ENCODE assay signal across 28 cellular contexts in the genomic region with DNA sequence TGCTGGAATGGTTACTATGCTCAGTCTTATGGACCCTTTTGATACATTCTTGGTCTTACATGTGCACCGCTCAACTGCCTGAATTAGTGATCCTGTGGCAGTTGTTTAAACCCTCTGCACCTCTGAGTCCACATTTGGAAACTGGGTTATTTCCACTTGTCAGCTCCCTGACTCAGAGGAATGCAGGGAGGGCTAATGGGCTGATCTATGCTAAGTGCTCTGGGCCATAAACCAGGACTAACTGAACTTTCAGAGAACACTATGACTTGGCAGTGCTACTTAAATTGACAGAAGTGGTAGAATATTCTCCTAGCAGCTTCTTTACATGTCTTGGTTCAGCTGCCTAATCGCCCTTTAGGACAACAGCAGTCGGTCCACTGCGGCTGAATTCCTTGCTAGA. TPM values are rescaled to one million over a fixed set of nuclear protein-coding genes. Genes with fewer than 3 reads are reported as not detected.
DNase-seq lines count a peak whose midpoint lies in the region; ATAC-seq and TF ChIP-seq lines count a peak whose summit lies in the region.
"Had no signal": no experiment of that assay in that cellular context is flagged by ENCODE, and none has a peak within 500 bp of the region (broad histone marks: within the 10 kb centered on the region; RNA-seq: fewer than 3 reads in every experiment).

No MANE protein-coding gene starts in this region.

- no peaks in the 10 kb centered on the region for H4K20me1 ChIP-seq in SK-N-SH (ENCODE audit: insufficient read depth)

- H3K36me3 ChIP-seq in SK-N-SH (replicated peaks in 1 of 2; ENCODE audit: control insufficient read depth in 1 of 2, insufficient read depth in 2 of 2, low read length in 1 of 2) (no peaks in the 10 kb centered on the region), spleen (no peaks in the 10 kb centered on the region)

- ATAC-seq in SK-N-SH treated with all-trans-retinoic acid at 6 μM for 48 hours (no peak), HG03280 (IDR thresholded peaks at IDR 0.05; ENCODE audit: unreplicated experiment) (no peak)
- ATAC-seq: activated CD8-positive, alpha-beta memory T cell treated with anti-CD3 and anti-CD28 coated beads, Interleukin-2, amount 10 ng/mL, durations not matched to agents 7 days and 5 days; CD8-positive, alpha-beta T cell; left colon had no signal

- no peak overlapping the region for H2AFZ ChIP-seq in SK-N-SH (ENCODE audit: low read depth)

- H3K4me1 ChIP-seq in SK-N-SH (ENCODE audit: control insufficient read depth in 1 of 2, insufficient read depth in 2 of 2, low read depth in 1 of 2, low read length in 1 of 2) (no peaks in the 10 kb centered on the region), spleen (peaks cover 4 to 25% (median 13%) of the 10 kb centered on the region in 6 donors)

- DNase-seq in SK-N-SH = no peak
- peak; percentile 92 for DNase-seq in islet precursor cell
- no peak for DNase-seq in stimulated activated CD4-positive, alpha-beta T cell treated with anti-CD3 and anti-CD28 coated beads, Interleukin-4, amount 100 ng/mL, for 1 hour
- DNase-seq in spleen = no peak
- DNase-seq in stimulated activated CD4-positive, alpha-beta T cell treated with anti-CD3 and anti-CD28 coated beads, Interleukin-1b, Interleukin-23, amount 100 ng/mL, for 48 hours = no peak
- DNase-seq: activated CD4-positive, alpha-beta T cell treated with anti-CD3 and anti-CD28 coated beads, Interleukin-2, amount 10 ng/mL, durations not matched to agents 24 days and 14 days; activated CD8-positive, alpha-beta memory T cell treated with anti-CD3 and anti-CD28 coated beads, Interleukin-2, amount 10 ng/mL, durations not matched to agents 7 days and 5 days; activated naive CD4-positive, alpha-beta T cell treated with anti-CD3 and anti-CD28 coated beads, Interleukin-2, amount 50 U/mL, for 16 hours; AML-193; anterior cingulate cortex; CD8-positive, alpha-beta T cell; central memory CD4-positive, alpha-beta T cell; DMS153; foreskin melanocyte; GDM1; KBM-7; left colon; MM.1S; NCI-H1417 treated with DMSO at 0.1 percent for 48 hours; NK-92 treated with Interleukin-12 subunit alpha and Interleukin-12 subunit beta, amount 100 ng/mL, for 24 hours; stimulated activated CD8-positive, alpha-beta memory T cell treated with anti-CD3 and anti-CD28 coated beads, Interleukin-4, amount 100 ng/mL, for 48 hours; substantia nigra had no signal

- no peaks in the 10 kb centered on the region for H3K9me3 Mint-ChIP-seq in nephron
- H3K9me3 Mint-ChIP-seq: activated CD4-positive, alpha-beta T cell treated with anti-CD3 and anti-CD28 coated beads, Interleukin-2, amount 10 ng/mL, durations not matched to agents 24 days and 14 days; activated T-helper 1 cell treated with anti-CD3 and anti-CD28 coated beads, Interleukin-12 subunit alpha, Interleukin-12 subunit beta, Interleukin-2, Interleukin-4 antibody, amounts not matched to agents 30 ng/mL and 10 ng/mL and 1 ng/mL, durations not matched to agents 14 hours and 24 hours and 36 hours; CD8-positive, alpha-beta T cell had no signal

- 88% methylated on average over 4 of the region's 4 CpGs for WGBS in SK-N-SH (ENCODE audit: low lambda C conversion rate)
- 80 to 100% (median 87%) methylated on average over 4 of the region's 4 CpGs for WGBS in spleen, 5 donors

- no peak overlapping the region for H3K4me3 Mint-ChIP-seq in nephron
- H3K4me3 Mint-ChIP-seq: activated CD4-positive, alpha-beta T cell treated with anti-CD3 and anti-CD28 coated beads, Interleukin-2, amount 10 ng/mL, durations not matched to agents 24 days and 14 days; activated CD8-positive, alpha-beta memory T cell treated with anti-CD3 and anti-CD28 coated beads, Interleukin-2, amount 10 ng/mL, durations not matched to agents 7 days and 5 days; activated T-helper 1 cell treated with anti-CD3 and anti-CD28 coated beads, Interleukin-12 subunit alpha, Interleukin-12 subunit beta, Interleukin-2, Interleukin-4 antibody, amounts not matched to agents 30 ng/mL and 10 ng/mL and 1 ng/mL, durations not matched to agents 14 hours and 24 hours and 36 hours; CD8-positive, alpha-beta T cell had no signal

- TF ChIP-seq POLR2A in spleen (IDR thresholded peaks at IDR 0.05) = no peak

- peaks cover 28% of the 10 kb centered on the region for H3K4me1 Mint-ChIP-seq in nephron

- no peaks in the 10 kb centered on the region for H3K9me2 ChIP-seq in SK-N-SH

- no peaks in the 10 kb centered on the region for H3K79me2 ChIP-seq in SK-N-SH (ENCODE audit: insufficient read depth)

- CTCF ChIA-PET in SK-N-SH (lab: Yijun Ruan, JAX) = interaction anchor here (0.8 to 1.3 kb wide), 2 partner anchors 27 to 459 kb away, joined by 3 read pairs; a partner anchor contains a TSS

- no peaks in the 10 kb centered on the region for H3K27me3 Mint-ChIP-seq in nephron (ENCODE audit: low read depth)
- H3K27me3 Mint-ChIP-seq: activated CD8-positive, alpha-beta memory T cell treated with anti-CD3 and anti-CD28 coated beads, Interleukin-2, amount 10 ng/mL, durations not matched to agents 7 days and 5 days had no signal

- no peaks in the 10 kb centered on the region for H3K36me3 Mint-ChIP-seq in nephron (ENCODE audit: low read depth)
- H3K36me3 Mint-ChIP-seq: activated CD8-positive, alpha-beta memory T cell treated with anti-CD3 and anti-CD28 coated beads, Interleukin-2, amount 10 ng/mL, durations not matched to agents 7 days and 5 days; CD8-positive, alpha-beta T cell had no signal

- H3K27ac Mint-ChIP-seq in nephron = peak overlapping the region; percentile 33 to 85 (median 69)
- H3K27ac Mint-ChIP-seq: activated CD4-positive, alpha-beta T cell treated with anti-CD3 and anti-CD28 coated beads, Interleukin-2, amount 10 ng/mL, durations not matched to agents 24 days and 14 days; activated CD8-positive, alpha-beta memory T cell treated with anti-CD3 and anti-CD28 coated beads, Interleukin-2, amount 10 ng/mL, durations not matched to agents 7 days and 5 days; activated T-helper 1 cell treated with anti-CD3 and anti-CD28 coated beads, Interleukin-12 subunit alpha, Interleukin-12 subunit beta, Interleukin-2, Interleukin-4 antibody, amounts not matched to agents 30 ng/mL and 10 ng/mL and 1 ng/mL, durations not matched to agents 14 hours and 24 hours and 36 hours; CD8-positive, alpha-beta T cell had no signal

- TF ChIP-seq RAD21 in SK-N-SH (IDR thresholded peaks at IDR 0.05; ENCODE audit: low read length) = no peak

- no peaks in the 10 kb centered on the region for H3F3A ChIP-seq in SK-N-SH (replicated peaks; ENCODE audit: insufficient read depth)

- no peak overlapping the region for H3K4me2 ChIP-seq in SK-N-SH

- H3K27me3 ChIP-seq in SK-N-SH (ENCODE audit: insufficient read depth) = no peaks in the 10 kb centered on the region
- no peaks in the 10 kb centered on the region for H3K27me3 ChIP-seq in spleen (replicated peaks in 1 of 7)

- no peak overlapping the region for H3K9ac ChIP-seq in SK-N-SH

- intact Hi-C loops in spleen (cut with DNase I; ENCODE audit: low total_unique reads) = loop anchor here (10.0 kb wide), 1 partner anchor 453 kb away; no protein-coding TSS in a partner anchor

- no peak for TF ChIP-seq CTCF in SK-N-SH (IDR thresholded peaks at IDR 0.05)
- no peak for TF ChIP-seq CTCF in nephron (IDR thresholded peaks at IDR 0.05; ENCODE audit: unreplicated experiment in 3 of 3)
- TF ChIP-seq CTCF in spleen (IDR thresholded peaks at IDR 0.05 in 8 of 11, conservative IDR thresholded peaks at IDR 0.05 in 3 of 11) = no peak

- no peaks in the 10 kb centered on the region for H3K9me3 ChIP-seq in SK-N-SH
- no peaks in the 10 kb centered on the region for H3K9me3 ChIP-seq in spleen

- H3K27ac ChIP-seq in SK-N-SH (ENCODE audit: low read depth in 2 of 2, low read length in 1 of 2) (no peak overlapping the region), spleen (peak overlapping the region in 3 of 8 donors; percentile 23 to 32 (median 30))
- H3K27ac ChIP-seq: 22Rv1, VCaP had no signal

- POLR2A ChIA-PET in SK-N-SH (lab: Yijun Ruan, JAX) = no interaction called here

- no peak overlapping the region for H3K4me3 ChIP-seq in SK-N-SH (ENCODE audit: low read depth in 2 of 2, low read length in 1 of 2)
- no peak overlapping the region for H3K4me3 ChIP-seq in spleen

- TF ChIP-seq EP300 in SK-N-SH (IDR thresholded peaks at IDR 0.05; ENCODE audit: borderline replicate concordance in 1 of 2, low read depth in 1 of 2, low read length in 1 of 2) = no peak

TF ChIP-seq in SK-N-SH treated with all-trans-retinoic acid at 6 μM for 48 hours, 23 proteins besides CTCF, POLR2A, EP300 and RAD21 (continues in another document):
- no peak for TF ChIP-seq TCF4 (CRISPR knock-in tag; IDR thresholded peaks at IDR 0.05; ENCODE audit: borderline replicate concordance)
- TF ChIP-seq ZFP3 (CRISPR knock-in tag; IDR thresholded peaks at IDR 0.05) = no peak
- TF ChIP-seq ISL1 (CRISPR knock-in tag; IDR thresholded peaks at IDR 0.05) = peak; percentile 82
- no peak for TF ChIP-seq ZNF70 (CRISPR knock-in tag; IDR thresholded peaks at IDR 0.05)

TF ChIP-seq in SK-N-SH, 30 proteins besides CTCF, POLR2A, EP300 and RAD21 (continues in another document):
- no peak for TF ChIP-seq RCOR1 (IDR thresholded peaks at IDR 0.05; ENCODE audit: low read length)
- no peak for TF ChIP-seq MXI1 (IDR thresholded peaks at IDR 0.05; ENCODE audit: low read depth, low read length)
- no peak for TF ChIP-seq FOXM1 (IDR thresholded peaks at IDR 0.05; ENCODE audit: low read depth)
- no peak for TF ChIP-seq SMC3 (IDR thresholded peaks at IDR 0.05; ENCODE audit: low read depth, low read length)
- TF ChIP-seq CHD2 (IDR thresholded peaks at IDR 0.05; ENCODE audit: low read length, partially characterized antibody) = no peak
- no peak for TF ChIP-seq YY1 (IDR thresholded peaks at IDR 0.05; ENCODE audit: low read depth)
- no peak for TF ChIP-seq GABPA (IDR thresholded peaks at IDR 0.05; ENCODE audit: low read depth)
- no peak for TF ChIP-seq TEAD4 (IDR thresholded peaks at IDR 0.05; ENCODE audit: borderline replicate concordance, insufficient read depth)
- TF ChIP-seq RFX5 (IDR thresholded peaks at IDR 0.05; ENCODE audit: low read length) = no peak
- no peak for TF ChIP-seq MEF2A (IDR thresholded peaks at IDR 0.05; ENCODE audit: borderline replicate concordance, low read depth)
- TF ChIP-seq SIN3A (IDR thresholded peaks at IDR 0.05; ENCODE audit: borderline replicate concordance, low read depth, low read length) = no peak
- TF ChIP-seq NRF1 (IDR thresholded peaks at IDR 0.05; ENCODE audit: low read depth, low read length) = no peak

RNA-seq across cellular contexts. Expression of a gene that starts 26.8 kb away (rescaled TPM):
- polyA plus RNA-seq in SK-N-SH (2012; rRNA removed) (42.2 and 56.9 TPM in 2 replicates), spleen (10 to 100 TPM; 47.3 to 61.7 (median 61.6) TPM)
- polyA plus RNA-seq in SK-N-SH (2012; cell fraction: cytosol; rRNA removed) = 68.2 and 82.9 TPM in 2 replicates
- 17.8 and 23.5 TPM in 2 replicates for polyA plus RNA-seq in SK-N-SH (2012; cell fraction: nucleus; rRNA removed)
- total RNA-seq in spleen = 10 to 100 TPM; 35.7 to 50.8 (median 38.1) TPM
